In genomic region chr6:135438907-135439535, GRCh38 we compare ENCODE assay signal across 8 cellular contexts. TPM values are rescaled to one million over a fixed set of nuclear protein-coding genes. Genes with fewer than 3 reads are reported as not detected.
DNase-seq lines count a peak whose midpoint lies in the region; ATAC-seq and TF ChIP-seq lines count a peak whose summit lies in the region.

No MANE protein-coding gene starts in this region.

- H3K27ac ChIP-seq in cardiac muscle cell, result no peak overlapping the region
- no peak overlapping the region for H3K27ac ChIP-seq in effector memory CD4-positive, alpha-beta T cell (ENCODE audit: insufficient read depth, low read length, poor library complexity, severe bottlenecking)

- no peaks in the 10 kb centered on the region for H3K4me1 ChIP-seq in cardiac muscle cell (ENCODE audit: low read depth)
- no peaks in the 10 kb centered on the region for H3K4me1 ChIP-seq in effector memory CD4-positive, alpha-beta T cell (ENCODE audit: control insufficient read depth, insufficient read depth, low read length, poor library complexity, severe bottlenecking)

- no peaks in the 10 kb centered on the region for H3K9me3 ChIP-seq in cardiac muscle cell (ENCODE audit: low read depth)
- H3K9me3 ChIP-seq in effector memory CD4-positive, alpha-beta T cell (ENCODE audit: control insufficient read depth, low read length), result no peaks in the 10 kb centered on the region

- no peaks in the 10 kb centered on the region for H3K27me3 ChIP-seq in cardiac muscle cell
- no peaks in the 10 kb centered on the region for H3K27me3 ChIP-seq in effector memory CD4-positive, alpha-beta T cell (replicated peaks; ENCODE audit: control insufficient read depth, insufficient read depth, low read length, poor library complexity, severe bottlenecking)

- no peak overlapping the region for H3K4me3 ChIP-seq in cardiac muscle cell
- no peak overlapping the region for H3K4me3 ChIP-seq in effector memory CD4-positive, alpha-beta T cell (ENCODE audit: insufficient read depth, low read depth, low read length, poor library complexity, severe bottlenecking)

- ATAC-seq in Right ventricle myocardium inferior (no peak), SK-N-SH treated with all-trans-retinoic acid at 6 μM for 48 hours (peak; percentile 53; the same call in 2 of the 3 replicates)

- intact Hi-C loops in Right ventricle myocardium inferior (cut with DNase I), result no loop called here

- peaks cover 8% of the 10 kb centered on the region for H3K36me3 ChIP-seq in cardiac muscle cell
- H3K36me3 ChIP-seq in effector memory CD4-positive, alpha-beta T cell (ENCODE audit: control insufficient read depth, insufficient read depth, low read length), result no peaks in the 10 kb centered on the region

- DNase-seq in cardiac muscle cell (ENCODE audit: low read depth in 1 of 2, low spot score in 1 of 2), result peak; percentile 27 to 40
- no peak for DNase-seq in Right ventricle myocardium inferior (ENCODE audit: missing footprints)
- peak; percentile 49 for DNase-seq in HT1080 (ENCODE audit: low read depth)
- DNase-seq in germinal center (ENCODE audit: low spot score), result peak; percentile 18
- DNase-seq in effector memory CD4-positive, alpha-beta T cell, result no peak
- DNase-seq in stimulated activated CD4-positive, alpha-beta T cell treated with anti-CD3 and anti-CD28 coated beads, Interleukin-2, amount 100 ng/mL, for 48 hours, result no peak
- no peak for DNase-seq in NCI-H226

- TF ChIP-seq CTCF in cardiac muscle cell (IDR thresholded peaks at IDR 0.05; ENCODE audit: low read depth, low read length), result peak; percentile 48

TF ChIP-seq in SK-N-SH treated with all-trans-retinoic acid at 6 μM for 48 hours, 23 proteins besides CTCF, POLR2A, EP300 and RAD21:
- no peak for TF ChIP-seq ESRRG (CRISPR knock-in tag; IDR thresholded peaks at IDR 0.05)
- TF ChIP-seq, protein P1, sequence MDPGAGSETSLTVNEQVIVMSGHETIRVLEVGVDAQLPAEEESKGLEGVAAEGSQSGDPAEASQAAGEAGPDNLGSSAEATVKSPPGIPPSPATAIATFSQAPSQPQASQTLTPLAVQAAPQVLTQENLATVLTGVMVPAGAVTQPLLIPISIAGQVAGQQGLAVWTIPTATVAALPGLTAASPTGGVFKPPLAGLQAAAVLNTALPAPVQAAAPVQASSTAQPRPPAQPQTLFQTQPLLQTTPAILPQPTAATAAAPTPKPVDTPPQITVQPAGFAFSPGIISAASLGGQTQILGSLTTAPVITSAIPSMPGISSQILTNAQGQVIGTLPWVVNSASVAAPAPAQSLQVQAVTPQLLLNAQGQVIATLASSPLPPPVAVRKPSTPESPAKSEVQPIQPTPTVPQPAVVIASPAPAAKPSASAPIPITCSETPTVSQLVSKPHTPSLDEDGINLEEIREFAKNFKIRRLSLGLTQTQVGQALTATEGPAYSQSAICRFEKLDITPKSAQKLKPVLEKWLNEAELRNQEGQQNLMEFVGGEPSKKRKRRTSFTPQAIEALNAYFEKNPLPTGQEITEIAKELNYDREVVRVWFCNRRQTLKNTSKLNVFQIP (CRISPR knock-in tag; IDR thresholded peaks at IDR 0.05; ENCODE audit: borderline replicate concordance, low read depth), result no peak

RNA-seq across cellular contexts. Expression of gene AHI1, which starts 58.5 kb away (rescaled TPM):
- total RNA-seq in cardiac muscle cell, result 2.7 and 17.1 TPM in 2 replicates
- 18.4 and 27.7 TPM in 2 replicates for polyA plus RNA-seq in cardiac muscle cell
- total RNA-seq in Right ventricle myocardium inferior, result 9.2 TPM
- total RNA-seq in HT1080 (2014; rRNA removed; shearing (Covaris generic)), result 6.2 and 7.8 TPM in 2 replicates
- polyA plus RNA-seq in HT1080 (2015; cell fraction: cytosol; rRNA removed), result 5.0 and 7.4 TPM in 2 replicates
- 28.5 and 31.3 TPM in 2 replicates for polyA plus RNA-seq in HT1080 (2015; cell fraction: nucleus; rRNA removed)

Comparison
In these comparisons a context has a peak if more than half of its experiments do, and no peak if none do; other contexts are left out.
1. DNase-seq: peak in cardiac muscle cell (2 of 2), HT1080 (single experiment) and germinal center (single experiment); none in Right ventricle myocardium inferior (single experiment), effector memory CD4-positive, alpha-beta T cell (0 of 3), stimulated activated CD4-positive, alpha-beta T cell treated with anti-CD3 and anti-CD28 coated beads, Interleukin-2, amount 100 ng/mL, for 48 hours (0 of 2) and NCI-H226 (single experiment).